ENCODE assay signal across 1 cellular context in the genomic region with DNA sequence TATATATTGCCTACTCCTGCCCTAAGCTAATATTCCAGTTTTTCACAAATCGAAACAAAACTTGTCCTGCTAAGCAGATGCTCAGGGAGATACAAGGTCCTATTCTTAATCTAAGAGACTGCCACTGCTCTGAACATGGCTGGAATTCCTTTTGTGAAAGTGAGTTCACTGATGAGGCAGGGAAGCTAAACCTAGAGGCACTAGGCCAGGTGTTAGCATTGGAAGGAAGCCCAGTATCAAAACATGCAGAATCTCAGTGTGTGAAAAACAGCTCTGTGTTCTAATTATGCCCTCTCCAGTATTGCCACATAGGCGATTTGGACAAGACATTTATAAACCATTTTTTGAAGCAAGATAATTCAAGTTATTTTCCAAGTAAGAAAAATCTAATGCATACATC.
TF ChIP-seq lines count a peak whose summit lies in the region.

No MANE protein-coding gene starts in this region.

TF ChIP-seq in SK-N-SH, 30 proteins besides CTCF, POLR2A, EP300 and RAD21 (continued from another document):
- TF ChIP-seq, protein P1, sequence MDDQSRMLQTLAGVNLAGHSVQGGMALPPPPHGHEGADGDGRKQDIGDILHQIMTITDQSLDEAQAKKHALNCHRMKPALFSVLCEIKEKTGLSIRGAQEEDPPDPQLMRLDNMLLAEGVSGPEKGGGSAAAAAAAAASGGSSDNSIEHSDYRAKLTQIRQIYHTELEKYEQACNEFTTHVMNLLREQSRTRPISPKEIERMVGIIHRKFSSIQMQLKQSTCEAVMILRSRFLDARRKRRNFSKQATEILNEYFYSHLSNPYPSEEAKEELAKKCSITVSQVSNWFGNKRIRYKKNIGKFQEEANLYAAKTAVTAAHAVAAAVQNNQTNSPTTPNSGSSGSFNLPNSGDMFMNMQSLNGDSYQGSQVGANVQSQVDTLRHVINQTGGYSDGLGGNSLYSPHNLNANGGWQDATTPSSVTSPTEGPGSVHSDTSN (IDR thresholded peaks at IDR 0.05) = no peak
- TF ChIP-seq NRF1 (IDR thresholded peaks at IDR 0.05; ENCODE audit: low read depth, low read length) (no peak), TCF12 (IDR thresholded peaks at IDR 0.05) (no peak), RCOR1 (IDR thresholded peaks at IDR 0.05; ENCODE audit: low read length) (no peak)
- TF ChIP-seq, protein P2, sequence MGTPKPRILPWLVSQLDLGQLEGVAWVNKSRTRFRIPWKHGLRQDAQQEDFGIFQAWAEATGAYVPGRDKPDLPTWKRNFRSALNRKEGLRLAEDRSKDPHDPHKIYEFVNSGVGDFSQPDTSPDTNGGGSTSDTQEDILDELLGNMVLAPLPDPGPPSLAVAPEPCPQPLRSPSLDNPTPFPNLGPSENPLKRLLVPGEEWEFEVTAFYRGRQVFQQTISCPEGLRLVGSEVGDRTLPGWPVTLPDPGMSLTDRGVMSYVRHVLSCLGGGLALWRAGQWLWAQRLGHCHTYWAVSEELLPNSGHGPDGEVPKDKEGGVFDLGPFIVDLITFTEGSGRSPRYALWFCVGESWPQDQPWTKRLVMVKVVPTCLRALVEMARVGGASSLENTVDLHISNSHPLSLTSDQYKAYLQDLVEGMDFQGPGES (IDR thresholded peaks at IDR 0.05; ENCODE audit: low read depth, low read length) = no peak
- TF ChIP-seq, protein P3, sequence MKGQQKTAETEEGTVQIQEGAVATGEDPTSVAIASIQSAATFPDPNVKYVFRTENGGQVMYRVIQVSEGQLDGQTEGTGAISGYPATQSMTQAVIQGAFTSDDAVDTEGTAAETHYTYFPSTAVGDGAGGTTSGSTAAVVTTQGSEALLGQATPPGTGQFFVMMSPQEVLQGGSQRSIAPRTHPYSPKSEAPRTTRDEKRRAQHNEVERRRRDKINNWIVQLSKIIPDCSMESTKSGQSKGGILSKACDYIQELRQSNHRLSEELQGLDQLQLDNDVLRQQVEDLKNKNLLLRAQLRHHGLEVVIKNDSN (IDR thresholded peaks at IDR 0.05; ENCODE audit: borderline replicate concordance, low read depth) = no peak
